2 cellular contexts compared by ENCODE assay signal in the genomic region with DNA sequence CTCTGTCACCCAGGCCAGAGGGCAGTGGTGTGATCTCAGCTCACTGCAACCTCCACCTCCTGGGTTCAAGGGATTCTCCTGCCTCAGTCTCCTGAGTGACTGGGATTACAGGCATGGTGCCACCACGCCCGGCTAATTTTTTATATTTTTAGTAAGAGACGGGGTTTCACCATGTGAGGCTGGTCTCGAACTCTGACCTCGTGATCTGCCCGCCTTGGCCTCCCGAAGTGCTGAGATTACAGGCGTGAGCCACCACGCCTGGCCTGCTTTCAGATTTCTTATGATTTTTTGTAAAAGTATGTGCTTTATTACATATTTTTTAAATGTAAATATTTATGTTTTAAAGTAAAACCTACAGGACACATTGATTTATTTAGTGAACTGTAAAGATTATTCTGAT. TPM values are rescaled to one million over a fixed set of nuclear protein-coding genes. Genes with fewer than 3 reads are reported as not detected.
A peak's percentile ranks its signal among the peaks of the same experiment; 100 is the strongest.
DNase-seq lines count a peak whose midpoint lies in the region; ATAC-seq, FAIRE-seq and TF ChIP-seq lines count a peak whose summit lies in the region.
"Not testable (repeated sequence)": the region's sequence is repeated elsewhere in the genome, so short reads cannot be mapped to it uniquely, and the experiment has no call there.

No MANE protein-coding gene starts in this region.

- not testable (repeated sequence) for TF ChIP-seq POLR2A in K562 (conservative IDR thresholded peaks at IDR 0.05)

- H3K4me1 ChIP-seq in K562 (replicated peaks in 1 of 2; ENCODE audit: control insufficient read depth in 2 of 2, insufficient read depth in 2 of 2, low read length in 2 of 2) = peaks cover 3 to 20% of the 10 kb centered on the region in 2 experiments; a peak in 4 of 5 replicates

- CTCF ChIA-PET in K562 (lab: Yijun Ruan, JAX; ENCODE audit: low intra/inter-chr PET ratio) = not testable (repeated sequence)

- FAIRE-seq in K562 (lab: Jason Lieb, UNC) = not testable (repeated sequence)

- not testable (repeated sequence) for H3K9me1 ChIP-seq in K562 (ENCODE audit: control insufficient read depth, insufficient read depth, low read length)

- intact Hi-C loops in K562 (cut with micrococcal nuclease); posterior vena cava (cut with DNase I): not testable (repeated sequence)

- DNase-seq in K562 (ENCODE audit: extremely low read depth in 1 of 4, low spot score in 3 of 4) = not testable (repeated sequence)
- DNase-seq in posterior vena cava (ENCODE audit: low spot score) = peak; percentile 52

- not testable (repeated sequence) for H3K4me2 ChIP-seq in K562 (ENCODE audit: insufficient read depth, low read length)

- H3K9me3 ChIP-seq in K562 (replicated peaks; ENCODE audit: control insufficient read depth, insufficient read depth, low read depth, low read length) = not testable (repeated sequence)

- H3K79me2 ChIP-seq in K562 (ENCODE audit: control insufficient read depth, insufficient read depth, low read length) = peaks cover 60% of the 10 kb centered on the region

- TF ChIP-seq EP300 in K562 (IDR thresholded peaks at IDR 0.05; ENCODE audit: low read length) = not testable (repeated sequence)

- in situ Hi-C loops in K562 (cut with MboI) = not testable (repeated sequence)

- not testable (repeated sequence) for H3K9ac ChIP-seq in K562 (ENCODE audit: insufficient read depth in 1 of 2, low read depth in 2 of 2, low read length in 2 of 2)

- BruUV-seq in K562 (replicated peaks; lab: Mats Ljungman, UMichigan) = not testable (repeated sequence)

- H3K27me3 ChIP-seq in K562 (ENCODE audit: control insufficient read depth in 2 of 2, insufficient read depth in 2 of 2, low read length in 2 of 2) = not testable (repeated sequence)

- POLR2A ChIA-PET in K562 (lab: Yijun Ruan, JAX) = not testable (repeated sequence)

- H3K4me3 ChIP-seq in K562 = not testable (repeated sequence)

- not testable (repeated sequence) for TF ChIP-seq CTCF in K562 (IDR thresholded peaks at IDR 0.05 in 2 of 3, conservative IDR thresholded peaks at IDR 0.05 in 1 of 3; ENCODE audit: insufficient read depth in 2 of 3, low read depth in 1 of 3, low read length in 3 of 3)

- 97% methylated on average over 9 of the region's 9 CpGs for WGBS in K562 (ENCODE audit: insufficient coverage, low coverage, missing lambda C conversion rate)

- not testable (repeated sequence) for H2AFZ ChIP-seq in K562 (ENCODE audit: low read depth, low read length)

- TF ChIP-seq RAD21 in K562 (CRISPR knock-in tag; conservative IDR thresholded peaks at IDR 0.05 in 1 of 2, IDR thresholded peaks at IDR 0.05 in 1 of 2) = not testable (repeated sequence)

- H4K20me1 ChIP-seq in K562 (replicated peaks; ENCODE audit: control insufficient read depth, insufficient read depth, low read length) = not testable (repeated sequence)

- H3K36me3 ChIP-seq in K562 (ENCODE audit: control insufficient read depth, insufficient read depth, low read length) = peaks cover 48% of the 10 kb centered on the region

- ATAC-seq in K562 = not testable (repeated sequence)

- not testable (repeated sequence) for H3K27ac ChIP-seq in K562 (ENCODE audit: extremely low read depth, low read depth, low read length)

TF ChIP-seq in K562, 482 proteins besides CTCF, POLR2A, EP300 and RAD21:
- TF ChIP-seq, protein P1, sequence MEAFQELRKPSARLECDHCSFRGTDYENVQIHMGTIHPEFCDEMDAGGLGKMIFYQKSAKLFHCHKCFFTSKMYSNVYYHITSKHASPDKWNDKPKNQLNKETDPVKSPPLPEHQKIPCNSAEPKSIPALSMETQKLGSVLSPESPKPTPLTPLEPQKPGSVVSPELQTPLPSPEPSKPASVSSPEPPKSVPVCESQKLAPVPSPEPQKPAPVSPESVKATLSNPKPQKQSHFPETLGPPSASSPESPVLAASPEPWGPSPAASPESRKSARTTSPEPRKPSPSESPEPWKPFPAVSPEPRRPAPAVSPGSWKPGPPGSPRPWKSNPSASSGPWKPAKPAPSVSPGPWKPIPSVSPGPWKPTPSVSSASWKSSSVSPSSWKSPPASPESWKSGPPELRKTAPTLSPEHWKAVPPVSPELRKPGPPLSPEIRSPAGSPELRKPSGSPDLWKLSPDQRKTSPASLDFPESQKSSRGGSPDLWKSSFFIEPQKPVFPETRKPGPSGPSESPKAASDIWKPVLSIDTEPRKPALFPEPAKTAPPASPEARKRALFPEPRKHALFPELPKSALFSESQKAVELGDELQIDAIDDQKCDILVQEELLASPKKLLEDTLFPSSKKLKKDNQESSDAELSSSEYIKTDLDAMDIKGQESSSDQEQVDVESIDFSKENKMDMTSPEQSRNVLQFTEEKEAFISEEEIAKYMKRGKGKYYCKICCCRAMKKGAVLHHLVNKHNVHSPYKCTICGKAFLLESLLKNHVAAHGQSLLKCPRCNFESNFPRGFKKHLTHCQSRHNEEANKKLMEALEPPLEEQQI (IDR thresholded peaks at IDR 0.05) = peak; percentile 65; the same call in 1 of the 2 replicates
- TF ChIP-seq NR2C1 (IDR thresholded peaks at IDR 0.05) = peak; percentile 42; the same call in 1 of the 2 replicates
- TF ChIP-seq NR2C1 (tag; IDR thresholded peaks at IDR 0.05) = peak; percentile 50

RNA-seq across cellular contexts. Expression of gene SENP6, which starts 26.0 kb away (rescaled TPM):
- 48.5 and 222 TPM in 2 replicates for total RNA-seq in K562 (2011; cell fraction: chromatin; rRNA removed; ENCODE audit: low replicate concordance)
- 23.3 and 32.6 TPM in 2 replicates for total RNA-seq in K562 (2011; cell fraction: nucleolus; rRNA removed)
- 72.3 and 122 TPM in 2 replicates for total RNA-seq in K562 (2011; cell fraction: nucleoplasm; rRNA removed)
- total RNA-seq in K562 (2014; rRNA removed) (31.4 and 37.8 TPM in 2 replicates), K562 (2014; rRNA removed; fragmentation: Illumina TruSeq; extraction: Trizol) (79.4 and 89.9 TPM in 2 replicates), K562 (2015; rRNA removed; fragmentation: Illumina TruSeq; extraction: Trizol) (59.7 and 65.9 TPM in 2 replicates), K562 (2021) (52.9 and 60.2 TPM in 2 replicates), posterior vena cava (100 to 1,000 TPM in 1 of 2 donors, 10 to 100 TPM in 1; 98.5 to 109 TPM)
- polyA plus RNA-seq in K562 (2011; rRNA removed) (33.6 and 43.7 TPM in 2 replicates), K562 (2014; fragmentation: Illumina TruSeq; extraction: Trizol) (48.2 and 57.7 TPM in 2 replicates), K562 (2014; fragmentation: Nextera tagmentation; extraction: Ambion mirVana) (10 to 100 TPM; 11.1 to 12.6 TPM), K562 (2014; rRNA removed) (42.2 and 46.8 TPM in 2 replicates)
- 5.2 and 9.1 TPM in 2 replicates for polyA plus RNA-seq in K562 (2011; cell fraction: cytosol; rRNA removed)
- polyA plus RNA-seq in K562 (2011; cell fraction: nucleus; rRNA removed) = 21.5 and 23.7 TPM in 2 replicates
- polyA plus RNA-seq in K562 (2012) = 32.8 and 39.2 TPM in 2 replicates
- 55.8 and 68.9 TPM in 2 replicates for polyA minus RNA-seq in K562 (2011; rRNA and poly(A)+ RNA removed)
- polyA minus RNA-seq in K562 (2011; cell fraction: cytosol; rRNA and poly(A)+ RNA removed) = 15.6 and 21.2 TPM in 2 replicates
- polyA minus RNA-seq in K562 (2011; cell fraction: nucleus; rRNA and poly(A)+ RNA removed) = 43.8 and 69.5 TPM in 2 replicates
